Comparison of ENCODE assay signal across 1 cellular context in the genomic region with DNA sequence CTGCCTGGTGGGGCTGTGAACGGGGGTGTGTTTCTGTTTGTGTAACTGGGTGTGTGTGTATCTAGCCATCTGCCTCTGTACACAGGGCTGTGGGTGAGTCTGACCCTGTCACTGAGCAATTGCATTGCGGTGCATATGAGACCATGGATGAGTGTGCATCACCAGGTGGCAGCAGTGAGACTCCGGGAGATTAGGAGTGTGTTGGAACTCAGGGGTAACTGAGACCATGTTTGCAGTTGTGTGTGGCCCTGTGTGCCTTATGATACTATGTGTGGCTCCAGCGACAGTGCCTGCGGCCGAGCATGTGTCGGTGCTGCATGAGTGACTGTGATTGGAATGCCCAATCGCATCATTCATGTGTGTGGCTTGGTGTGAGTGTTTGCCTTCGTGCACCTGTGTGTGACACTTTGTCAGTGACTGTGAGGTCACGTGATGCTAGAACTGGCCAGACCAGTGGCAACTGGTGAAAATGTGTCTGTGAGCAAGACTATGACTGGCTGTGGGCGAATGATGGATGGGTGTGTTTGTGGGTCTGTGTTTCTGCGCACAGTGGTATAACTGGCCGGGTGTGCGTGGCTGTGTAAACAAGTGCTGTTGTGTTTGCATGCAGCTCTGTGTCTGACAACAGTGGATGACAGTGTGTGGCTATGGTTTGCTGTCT.
TF ChIP-seq lines count a peak whose summit lies in the region.

No MANE protein-coding gene starts in this region.

TF ChIP-seq in K562, 482 proteins besides CTCF, POLR2A, EP300 and RAD21 (continued from another document and continues in another):
- TF ChIP-seq FOSL1 (tag; conservative IDR thresholded peaks at IDR 0.05) (no peak), JUND (IDR thresholded peaks at IDR 0.05; ENCODE audit: borderline replicate concordance, low read depth, low read length) (peak; percentile 57; the same call in 1 of the 2 replicates), JUND (tag; IDR thresholded peaks at IDR 0.05; ENCODE audit: borderline replicate concordance, low read depth, low read length) (peak; percentile 68; the same call in 2 of the 3 replicates), RAD51 (IDR thresholded peaks at IDR 0.05; ENCODE audit: borderline replicate concordance, low read depth) (peak; percentile 84), MECOM (CRISPR knock-in tag; IDR thresholded peaks at IDR 0.05) (no peak), RNF2 (IDR thresholded peaks at IDR 0.05) (no peak), EWSR1 (IDR thresholded peaks at IDR 0.05; ENCODE audit: borderline replicate concordance, low read depth, partially characterized antibody) (no peak), MYBL2 (IDR thresholded peaks at IDR 0.05; ENCODE audit: low read depth) (no peak), MYBL2 (CRISPR knock-in tag; IDR thresholded peaks at IDR 0.05; ENCODE audit: borderline replicate concordance) (0 out of 2 replicates have a peak, but pooled peaks have one; percentile 15), SRSF7 (optimal IDR thresholded peaks at IDR 0.05; ENCODE audit: low read depth, low read length) (no peak), GABPA (tag; conservative IDR thresholded peaks at IDR 0.05; ENCODE audit: low read depth) (no peak), YY1 (IDR thresholded peaks at IDR 0.05; ENCODE audit: borderline replicate concordance in 1 of 3, control insufficient read depth in 1 of 3, extremely low read depth in 1 of 3, insufficient read depth in 3 of 3, insufficient read length in 1 of 3, insufficient replicate concordance in 2 of 3, low read depth in 1 of 3, low read length in 2 of 3) (no peak), NEUROD1 (IDR thresholded peaks at IDR 0.05; ENCODE audit: borderline replicate concordance, low read depth, low read length, partially characterized antibody) (no peak), CREBBP (IDR thresholded peaks at IDR 0.05; ENCODE audit: low read depth, low read length) (no peak), DIDO1 (tag; IDR thresholded peaks at IDR 0.05; ENCODE audit: low read depth) (no peak), SMARCE1 (IDR thresholded peaks at IDR 0.05) (no peak), ZNF133 (CRISPR knock-in tag; IDR thresholded peaks at IDR 0.05) (no peak), RCOR1 (IDR thresholded peaks at IDR 0.05; ENCODE audit: borderline replicate concordance in 1 of 2, low read depth in 2 of 2, low read length in 2 of 2) (0 out of 4 replicates have a peak, but pooled peaks of 1 of the 2 experiments have one; percentile 36), ZNF436 (CRISPR knock-in tag; IDR thresholded peaks at IDR 0.05) (no peak), CTBP1 (IDR thresholded peaks at IDR 0.05; ENCODE audit: borderline replicate concordance) (peak; percentile 60; the same call in 1 of the 2 replicates)
- TF ChIP-seq, protein P1, sequence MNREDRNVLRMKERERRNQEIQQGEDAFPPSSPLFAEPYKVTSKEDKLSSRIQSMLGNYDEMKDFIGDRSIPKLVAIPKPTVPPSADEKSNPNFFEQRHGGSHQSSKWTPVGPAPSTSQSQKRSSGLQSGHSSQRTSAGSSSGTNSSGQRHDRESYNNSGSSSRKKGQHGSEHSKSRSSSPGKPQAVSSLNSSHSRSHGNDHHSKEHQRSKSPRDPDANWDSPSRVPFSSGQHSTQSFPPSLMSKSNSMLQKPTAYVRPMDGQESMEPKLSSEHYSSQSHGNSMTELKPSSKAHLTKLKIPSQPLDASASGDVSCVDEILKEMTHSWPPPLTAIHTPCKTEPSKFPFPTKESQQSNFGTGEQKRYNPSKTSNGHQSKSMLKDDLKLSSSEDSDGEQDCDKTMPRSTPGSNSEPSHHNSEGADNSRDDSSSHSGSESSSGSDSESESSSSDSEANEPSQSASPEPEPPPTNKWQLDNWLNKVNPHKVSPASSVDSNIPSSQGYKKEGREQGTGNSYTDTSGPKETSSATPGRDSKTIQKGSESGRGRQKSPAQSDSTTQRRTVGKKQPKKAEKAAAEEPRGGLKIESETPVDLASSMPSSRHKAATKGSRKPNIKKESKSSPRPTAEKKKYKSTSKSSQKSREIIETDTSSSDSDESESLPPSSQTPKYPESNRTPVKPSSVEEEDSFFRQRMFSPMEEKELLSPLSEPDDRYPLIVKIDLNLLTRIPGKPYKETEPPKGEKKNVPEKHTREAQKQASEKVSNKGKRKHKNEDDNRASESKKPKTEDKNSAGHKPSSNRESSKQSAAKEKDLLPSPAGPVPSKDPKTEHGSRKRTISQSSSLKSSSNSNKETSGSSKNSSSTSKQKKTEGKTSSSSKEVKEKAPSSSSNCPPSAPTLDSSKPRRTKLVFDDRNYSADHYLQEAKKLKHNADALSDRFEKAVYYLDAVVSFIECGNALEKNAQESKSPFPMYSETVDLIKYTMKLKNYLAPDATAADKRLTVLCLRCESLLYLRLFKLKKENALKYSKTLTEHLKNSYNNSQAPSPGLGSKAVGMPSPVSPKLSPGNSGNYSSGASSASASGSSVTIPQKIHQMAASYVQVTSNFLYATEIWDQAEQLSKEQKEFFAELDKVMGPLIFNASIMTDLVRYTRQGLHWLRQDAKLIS (CRISPR knock-in tag; IDR thresholded peaks at IDR 0.05) = no peak
- TF ChIP-seq, protein P2, sequence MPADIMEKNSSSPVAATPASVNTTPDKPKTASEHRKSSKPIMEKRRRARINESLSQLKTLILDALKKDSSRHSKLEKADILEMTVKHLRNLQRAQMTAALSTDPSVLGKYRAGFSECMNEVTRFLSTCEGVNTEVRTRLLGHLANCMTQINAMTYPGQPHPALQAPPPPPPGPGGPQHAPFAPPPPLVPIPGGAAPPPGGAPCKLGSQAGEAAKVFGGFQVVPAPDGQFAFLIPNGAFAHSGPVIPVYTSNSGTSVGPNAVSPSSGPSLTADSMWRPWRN (IDR thresholded peaks at IDR 0.05; ENCODE audit: low read depth) = no peak
- TF ChIP-seq, protein P3, sequence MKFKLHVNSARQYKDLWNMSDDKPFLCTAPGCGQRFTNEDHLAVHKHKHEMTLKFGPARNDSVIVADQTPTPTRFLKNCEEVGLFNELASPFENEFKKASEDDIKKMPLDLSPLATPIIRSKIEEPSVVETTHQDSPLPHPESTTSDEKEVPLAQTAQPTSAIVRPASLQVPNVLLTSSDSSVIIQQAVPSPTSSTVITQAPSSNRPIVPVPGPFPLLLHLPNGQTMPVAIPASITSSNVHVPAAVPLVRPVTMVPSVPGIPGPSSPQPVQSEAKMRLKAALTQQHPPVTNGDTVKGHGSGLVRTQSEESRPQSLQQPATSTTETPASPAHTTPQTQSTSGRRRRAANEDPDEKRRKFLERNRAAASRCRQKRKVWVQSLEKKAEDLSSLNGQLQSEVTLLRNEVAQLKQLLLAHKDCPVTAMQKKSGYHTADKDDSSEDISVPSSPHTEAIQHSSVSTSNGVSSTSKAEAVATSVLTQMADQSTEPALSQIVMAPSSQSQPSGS (CRISPR knock-in tag; IDR thresholded peaks at IDR 0.05) = no peak; the same call in 1 of the 2 replicates
- TF ChIP-seq, protein P4, sequence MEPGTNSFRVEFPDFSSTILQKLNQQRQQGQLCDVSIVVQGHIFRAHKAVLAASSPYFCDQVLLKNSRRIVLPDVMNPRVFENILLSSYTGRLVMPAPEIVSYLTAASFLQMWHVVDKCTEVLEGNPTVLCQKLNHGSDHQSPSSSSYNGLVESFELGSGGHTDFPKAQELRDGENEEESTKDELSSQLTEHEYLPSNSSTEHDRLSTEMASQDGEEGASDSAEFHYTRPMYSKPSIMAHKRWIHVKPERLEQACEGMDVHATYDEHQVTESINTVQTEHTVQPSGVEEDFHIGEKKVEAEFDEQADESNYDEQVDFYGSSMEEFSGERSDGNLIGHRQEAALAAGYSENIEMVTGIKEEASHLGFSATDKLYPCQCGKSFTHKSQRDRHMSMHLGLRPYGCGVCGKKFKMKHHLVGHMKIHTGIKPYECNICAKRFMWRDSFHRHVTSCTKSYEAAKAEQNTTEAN (CRISPR knock-in tag; IDR thresholded peaks at IDR 0.05) = peak; percentile 8; the same call in 1 of the 2 replicates
- TF ChIP-seq, protein P5, sequence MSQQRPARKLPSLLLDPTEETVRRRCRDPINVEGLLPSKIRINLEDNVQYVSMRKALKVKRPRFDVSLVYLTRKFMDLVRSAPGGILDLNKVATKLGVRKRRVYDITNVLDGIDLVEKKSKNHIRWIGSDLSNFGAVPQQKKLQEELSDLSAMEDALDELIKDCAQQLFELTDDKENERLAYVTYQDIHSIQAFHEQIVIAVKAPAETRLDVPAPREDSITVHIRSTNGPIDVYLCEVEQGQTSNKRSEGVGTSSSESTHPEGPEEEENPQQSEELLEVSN (IDR thresholded peaks at IDR 0.05; ENCODE audit: borderline replicate concordance in 1 of 2, extremely low read depth in 1 of 2, insufficient read depth in 1 of 2, insufficient read length in 1 of 2, low read depth in 1 of 2, low read length in 1 of 2, poor library complexity in 1 of 2, severe bottlenecking in 1 of 2) = no peak
- TF ChIP-seq, protein P6, sequence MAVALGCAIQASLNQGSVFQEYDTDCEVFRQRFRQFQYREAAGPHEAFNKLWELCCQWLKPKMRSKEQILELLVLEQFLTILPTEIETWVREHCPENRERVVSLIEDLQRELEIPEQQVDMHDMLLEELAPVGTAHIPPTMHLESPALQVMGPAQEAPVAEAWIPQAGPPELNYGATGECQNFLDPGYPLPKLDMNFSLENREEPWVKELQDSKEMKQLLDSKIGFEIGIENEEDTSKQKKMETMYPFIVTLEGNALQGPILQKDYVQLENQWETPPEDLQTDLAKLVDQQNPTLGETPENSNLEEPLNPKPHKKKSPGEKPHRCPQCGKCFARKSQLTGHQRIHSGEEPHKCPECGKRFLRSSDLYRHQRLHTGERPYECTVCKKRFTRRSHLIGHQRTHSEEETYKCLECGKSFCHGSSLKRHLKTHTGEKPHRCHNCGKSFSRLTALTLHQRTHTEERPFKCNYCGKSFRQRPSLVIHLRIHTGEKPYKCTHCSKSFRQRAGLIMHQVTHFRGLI (CRISPR knock-in tag; IDR thresholded peaks at IDR 0.05) = no peak
- TF ChIP-seq, protein P7, sequence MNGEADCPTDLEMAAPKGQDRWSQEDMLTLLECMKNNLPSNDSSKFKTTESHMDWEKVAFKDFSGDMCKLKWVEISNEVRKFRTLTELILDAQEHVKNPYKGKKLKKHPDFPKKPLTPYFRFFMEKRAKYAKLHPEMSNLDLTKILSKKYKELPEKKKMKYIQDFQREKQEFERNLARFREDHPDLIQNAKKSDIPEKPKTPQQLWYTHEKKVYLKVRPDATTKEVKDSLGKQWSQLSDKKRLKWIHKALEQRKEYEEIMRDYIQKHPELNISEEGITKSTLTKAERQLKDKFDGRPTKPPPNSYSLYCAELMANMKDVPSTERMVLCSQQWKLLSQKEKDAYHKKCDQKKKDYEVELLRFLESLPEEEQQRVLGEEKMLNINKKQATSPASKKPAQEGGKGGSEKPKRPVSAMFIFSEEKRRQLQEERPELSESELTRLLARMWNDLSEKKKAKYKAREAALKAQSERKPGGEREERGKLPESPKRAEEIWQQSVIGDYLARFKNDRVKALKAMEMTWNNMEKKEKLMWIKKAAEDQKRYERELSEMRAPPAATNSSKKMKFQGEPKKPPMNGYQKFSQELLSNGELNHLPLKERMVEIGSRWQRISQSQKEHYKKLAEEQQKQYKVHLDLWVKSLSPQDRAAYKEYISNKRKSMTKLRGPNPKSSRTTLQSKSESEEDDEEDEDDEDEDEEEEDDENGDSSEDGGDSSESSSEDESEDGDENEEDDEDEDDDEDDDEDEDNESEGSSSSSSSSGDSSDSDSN (IDR thresholded peaks at IDR 0.05; ENCODE audit: borderline replicate concordance in 1 of 2, low read depth in 2 of 2, low read length in 2 of 2) = 0 out of 4 replicates have a peak, but pooled peaks of 1 of the 2 experiments have one; percentile 13
- TF ChIP-seq, protein P8, sequence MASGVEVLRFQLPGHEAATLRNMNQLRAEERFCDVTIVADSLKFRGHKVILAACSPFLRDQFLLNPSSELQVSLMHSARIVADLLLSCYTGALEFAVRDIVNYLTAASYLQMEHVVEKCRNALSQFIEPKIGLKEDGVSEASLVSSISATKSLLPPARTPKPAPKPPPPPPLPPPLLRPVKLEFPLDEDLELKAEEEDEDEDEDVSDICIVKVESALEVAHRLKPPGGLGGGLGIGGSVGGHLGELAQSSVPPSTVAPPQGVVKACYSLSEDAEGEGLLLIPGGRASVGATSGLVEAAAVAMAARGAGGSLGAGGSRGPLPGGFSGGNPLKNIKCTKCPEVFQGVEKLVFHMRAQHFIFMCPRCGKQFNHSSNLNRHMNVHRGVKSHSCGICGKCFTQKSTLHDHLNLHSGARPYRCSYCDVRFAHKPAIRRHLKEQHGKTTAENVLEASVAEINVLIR (CRISPR knock-in tag; IDR thresholded peaks at IDR 0.05) = no peak
- TF ChIP-seq, protein P9, sequence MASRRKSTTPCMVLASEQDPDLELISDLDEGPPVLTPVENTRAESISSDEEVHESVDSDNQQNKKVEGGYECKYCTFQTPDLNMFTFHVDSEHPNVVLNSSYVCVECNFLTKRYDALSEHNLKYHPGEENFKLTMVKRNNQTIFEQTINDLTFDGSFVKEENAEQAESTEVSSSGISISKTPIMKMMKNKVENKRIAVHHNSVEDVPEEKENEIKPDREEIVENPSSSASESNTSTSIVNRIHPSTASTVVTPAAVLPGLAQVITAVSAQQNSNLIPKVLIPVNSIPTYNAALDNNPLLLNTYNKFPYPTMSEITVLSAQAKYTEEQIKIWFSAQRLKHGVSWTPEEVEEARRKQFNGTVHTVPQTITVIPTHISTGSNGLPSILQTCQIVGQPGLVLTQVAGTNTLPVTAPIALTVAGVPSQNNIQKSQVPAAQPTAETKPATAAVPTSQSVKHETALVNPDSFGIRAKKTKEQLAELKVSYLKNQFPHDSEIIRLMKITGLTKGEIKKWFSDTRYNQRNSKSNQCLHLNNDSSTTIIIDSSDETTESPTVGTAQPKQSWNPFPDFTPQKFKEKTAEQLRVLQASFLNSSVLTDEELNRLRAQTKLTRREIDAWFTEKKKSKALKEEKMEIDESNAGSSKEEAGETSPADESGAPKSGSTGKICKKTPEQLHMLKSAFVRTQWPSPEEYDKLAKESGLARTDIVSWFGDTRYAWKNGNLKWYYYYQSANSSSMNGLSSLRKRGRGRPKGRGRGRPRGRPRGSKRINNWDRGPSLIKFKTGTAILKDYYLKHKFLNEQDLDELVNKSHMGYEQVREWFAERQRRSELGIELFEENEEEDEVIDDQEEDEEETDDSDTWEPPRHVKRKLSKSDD (conservative IDR thresholded peaks at IDR 0.05; ENCODE audit: low read length) = no peak
- TF ChIP-seq, protein P10, sequence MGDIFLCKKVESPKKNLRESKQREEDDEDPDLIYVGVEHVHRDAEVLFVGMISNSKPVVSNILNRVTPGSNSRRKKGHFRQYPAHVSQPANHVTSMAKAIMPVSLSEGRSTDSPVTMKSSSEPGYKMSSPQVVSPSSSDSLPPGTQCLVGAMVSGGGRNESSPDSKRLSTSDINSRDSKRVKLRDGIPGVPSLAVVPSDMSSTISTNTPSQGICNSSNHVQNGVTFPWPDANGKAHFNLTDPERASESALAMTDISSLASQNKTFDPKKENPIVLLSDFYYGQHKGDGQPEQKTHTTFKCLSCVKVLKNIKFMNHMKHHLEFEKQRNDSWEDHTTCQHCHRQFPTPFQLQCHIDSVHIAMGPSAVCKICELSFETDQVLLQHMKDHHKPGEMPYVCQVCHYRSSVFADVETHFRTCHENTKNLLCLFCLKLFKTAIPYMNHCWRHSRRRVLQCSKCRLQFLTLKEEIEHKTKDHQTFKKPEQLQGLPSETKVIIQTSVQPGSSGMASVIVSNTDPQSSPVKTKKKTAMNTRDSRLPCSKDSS (IDR thresholded peaks at IDR 0.05; ENCODE audit: low read depth, partially characterized antibody) = no peak
- TF ChIP-seq, protein P11, sequence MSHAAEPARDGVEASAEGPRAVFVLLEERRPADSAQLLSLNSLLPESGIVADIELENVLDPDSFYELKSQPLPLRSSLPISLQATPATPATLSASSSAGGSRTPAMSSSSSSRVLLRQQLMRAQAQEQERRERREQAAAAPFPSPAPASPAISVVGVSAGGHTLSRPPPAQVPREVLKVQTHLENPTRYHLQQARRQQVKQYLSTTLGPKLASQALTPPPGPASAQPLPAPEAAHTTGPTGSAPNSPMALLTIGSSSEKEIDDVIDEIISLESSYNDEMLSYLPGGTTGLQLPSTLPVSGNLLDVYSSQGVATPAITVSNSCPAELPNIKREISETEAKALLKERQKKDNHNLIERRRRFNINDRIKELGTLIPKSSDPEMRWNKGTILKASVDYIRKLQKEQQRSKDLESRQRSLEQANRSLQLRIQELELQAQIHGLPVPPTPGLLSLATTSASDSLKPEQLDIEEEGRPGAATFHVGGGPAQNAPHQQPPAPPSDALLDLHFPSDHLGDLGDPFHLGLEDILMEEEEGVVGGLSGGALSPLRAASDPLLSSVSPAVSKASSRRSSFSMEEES (CRISPR knock-in tag; IDR thresholded peaks at IDR 0.05) = peak; percentile 84
